In the genomic region with DNA sequence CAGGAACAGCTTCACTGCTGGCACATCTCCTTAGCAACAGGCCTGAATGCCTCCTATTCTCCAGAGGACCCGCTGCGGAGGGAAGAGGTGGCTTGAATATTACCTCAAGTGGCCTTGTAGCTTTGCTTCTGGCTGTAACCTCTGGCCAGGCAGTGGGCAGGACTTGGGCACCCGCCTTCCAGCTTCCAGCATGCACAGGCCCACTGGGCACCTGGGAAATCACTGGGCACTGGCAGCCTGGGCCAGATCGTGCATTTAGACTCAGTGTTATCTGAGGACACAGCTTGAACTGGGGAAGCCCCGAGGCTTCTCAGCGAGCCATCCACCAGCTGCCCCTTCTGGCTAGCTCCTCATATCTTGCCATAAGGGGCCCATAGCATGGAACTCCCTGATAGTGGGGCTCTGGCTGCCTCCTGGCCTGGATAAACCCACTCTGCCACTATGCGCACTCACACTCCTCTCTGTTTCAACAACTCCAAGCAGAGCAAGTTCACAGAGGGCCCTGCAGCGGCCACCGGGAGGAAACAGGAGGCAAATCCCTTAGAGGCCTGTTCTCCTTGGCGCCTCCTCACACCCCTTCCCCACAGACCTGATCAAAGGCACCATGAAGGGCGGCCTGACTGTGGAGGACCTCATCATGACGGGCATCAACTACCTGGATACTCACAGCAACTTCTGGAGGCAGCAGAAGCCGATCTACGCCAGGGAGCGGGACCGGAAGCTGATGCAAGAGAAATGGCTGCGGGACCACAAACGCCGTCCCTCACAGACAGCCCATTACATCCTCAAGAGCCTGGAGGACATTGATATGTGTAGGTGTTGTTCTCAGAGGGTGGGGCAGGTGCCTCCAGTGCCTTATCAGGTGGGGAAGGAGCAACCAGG, we compare ENCODE assay signal across 1 cellular context.
TF ChIP-seq lines count a peak whose summit lies in the region.

No MANE protein-coding gene starts in this region.

TF ChIP-seq in K562, 482 proteins besides CTCF, POLR2A, EP300 and RAD21 (continued from another document):
- TF ChIP-seq, protein P1, sequence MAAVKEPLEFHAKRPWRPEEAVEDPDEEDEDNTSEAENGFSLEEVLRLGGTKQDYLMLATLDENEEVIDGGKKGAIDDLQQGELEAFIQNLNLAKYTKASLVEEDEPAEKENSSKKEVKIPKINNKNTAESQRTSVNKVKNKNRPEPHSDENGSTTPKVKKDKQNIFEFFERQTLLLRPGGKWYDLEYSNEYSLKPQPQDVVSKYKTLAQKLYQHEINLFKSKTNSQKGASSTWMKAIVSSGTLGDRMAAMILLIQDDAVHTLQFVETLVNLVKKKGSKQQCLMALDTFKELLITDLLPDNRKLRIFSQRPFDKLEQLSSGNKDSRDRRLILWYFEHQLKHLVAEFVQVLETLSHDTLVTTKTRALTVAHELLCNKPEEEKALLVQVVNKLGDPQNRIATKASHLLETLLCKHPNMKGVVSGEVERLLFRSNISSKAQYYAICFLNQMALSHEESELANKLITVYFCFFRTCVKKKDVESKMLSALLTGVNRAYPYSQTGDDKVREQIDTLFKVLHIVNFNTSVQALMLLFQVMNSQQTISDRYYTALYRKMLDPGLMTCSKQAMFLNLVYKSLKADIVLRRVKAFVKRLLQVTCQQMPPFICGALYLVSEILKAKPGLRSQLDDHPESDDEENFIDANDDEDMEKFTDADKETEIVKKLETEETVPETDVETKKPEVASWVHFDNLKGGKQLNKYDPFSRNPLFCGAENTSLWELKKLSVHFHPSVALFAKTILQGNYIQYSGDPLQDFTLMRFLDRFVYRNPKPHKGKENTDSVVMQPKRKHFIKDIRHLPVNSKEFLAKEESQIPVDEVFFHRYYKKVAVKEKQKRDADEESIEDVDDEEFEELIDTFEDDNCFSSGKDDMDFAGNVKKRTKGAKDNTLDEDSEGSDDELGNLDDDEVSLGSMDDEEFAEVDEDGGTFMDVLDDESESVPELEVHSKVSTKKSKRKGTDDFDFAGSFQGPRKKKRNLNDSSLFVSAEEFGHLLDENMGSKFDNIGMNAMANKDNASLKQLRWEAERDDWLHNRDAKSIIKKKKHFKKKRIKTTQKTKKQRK (IDR thresholded peaks at IDR 0.05; ENCODE audit: borderline replicate concordance, low read depth, low read length) = no peak
- no peak for TF ChIP-seq NR1H2 (CRISPR knock-in tag; IDR thresholded peaks at IDR 0.05)
- no peak for TF ChIP-seq ZNF384 (IDR thresholded peaks at IDR 0.05; ENCODE audit: low read depth, low read length)
- peak; percentile 52; the same call in 1 of the 2 replicates for TF ChIP-seq PML (IDR thresholded peaks at IDR 0.05; ENCODE audit: low read length)
- no peak for TF ChIP-seq TOE1 (IDR thresholded peaks at IDR 0.05; ENCODE audit: borderline replicate concordance)
- no peak for TF ChIP-seq TOE1 (CRISPR knock-in tag; IDR thresholded peaks at IDR 0.05; ENCODE audit: borderline replicate concordance, low read depth)
- TF ChIP-seq STAT5A (IDR thresholded peaks at IDR 0.05; ENCODE audit: borderline replicate concordance, low read length) = peak; percentile 62
- TF ChIP-seq CTBP1 (IDR thresholded peaks at IDR 0.05; ENCODE audit: borderline replicate concordance) = no peak
- no peak for TF ChIP-seq ZNF311 (CRISPR knock-in tag; IDR thresholded peaks at IDR 0.05)
- TF ChIP-seq ZNF589 (CRISPR knock-in tag; IDR thresholded peaks at IDR 0.05; ENCODE audit: low read depth) = peak; percentile 69; the same call in 1 of the 2 replicates
- peak; percentile 50; the same call in 1 of the 2 replicates for TF ChIP-seq RBFOX2 (IDR thresholded peaks at IDR 0.05; ENCODE audit: low read depth, low read length)
- TF ChIP-seq PYGO2 (tag; IDR thresholded peaks at IDR 0.05) = no peak
- TF ChIP-seq JUNB (CRISPR knock-in tag; conservative IDR thresholded peaks at IDR 0.05) = no peak
- TF ChIP-seq SAFB2 (IDR thresholded peaks at IDR 0.05; ENCODE audit: borderline replicate concordance, low read depth, low read length, severe bottlenecking) = no peak
- no peak for TF ChIP-seq SP1 (CRISPR knock-in tag; IDR thresholded peaks at IDR 0.05)
- no peak for TF ChIP-seq ZFP30 (CRISPR knock-in tag; IDR thresholded peaks at IDR 0.05; ENCODE audit: borderline replicate concordance)
- TF ChIP-seq STAT5B (CRISPR knock-in tag; IDR thresholded peaks at IDR 0.05) = no peak
- no peak for TF ChIP-seq SREBF2 (CRISPR knock-in tag; IDR thresholded peaks at IDR 0.05)
- 0 out of 2 replicates have a peak, but pooled peaks have one; percentile 28 for TF ChIP-seq DPF2 (IDR thresholded peaks at IDR 0.05)
